ENCODE assay signal across 9 cellular contexts in the genomic region with DNA sequence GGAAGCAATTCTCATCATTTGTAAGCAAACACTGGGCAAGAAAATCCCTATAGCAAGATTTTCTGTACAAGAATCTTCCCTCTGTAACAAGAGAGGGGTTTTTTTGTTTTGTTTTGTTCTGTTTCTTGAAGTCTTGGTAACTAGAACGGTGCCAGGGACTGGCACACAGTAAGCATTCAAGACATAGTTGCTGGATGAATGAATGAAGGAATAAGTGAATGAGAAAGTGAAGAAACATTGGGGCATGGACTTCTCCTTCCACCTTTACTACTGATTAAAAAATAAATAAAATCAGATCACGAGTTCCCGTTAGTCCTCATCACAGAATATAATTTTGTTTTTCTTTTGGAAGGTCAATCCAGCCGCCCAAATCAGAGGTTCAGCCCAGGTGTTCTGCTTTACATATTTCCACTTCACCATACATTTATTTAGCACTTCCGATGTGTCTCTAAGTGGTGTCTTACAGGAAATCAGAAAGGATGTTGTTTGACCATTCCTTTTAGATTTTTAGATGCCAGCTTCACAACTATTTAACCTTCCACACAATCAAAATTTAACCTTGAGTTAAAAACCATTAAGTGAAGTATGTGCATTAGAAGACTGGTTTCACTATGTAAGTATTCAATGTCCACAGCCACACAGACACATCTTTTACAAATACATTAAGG.
DNase-seq lines count a peak whose midpoint lies in the region; ATAC-seq and TF ChIP-seq lines count a peak whose summit lies in the region.
"Had no signal": no experiment of that assay in that cellular context is flagged by ENCODE, and none has a peak within 500 bp of the region (broad histone marks: within the 10 kb centered on the region; RNA-seq: fewer than 3 reads in every experiment).

No MANE protein-coding gene starts in this region.

- no peaks in the 10 kb centered on the region for H3K9me3 Mint-ChIP-seq in stimulated activated naive CD8-positive, alpha-beta T cell treated with anti-CD3 and anti-CD28 coated beads, Interleukin-15, amount 100 ng/mL, for 72 hours
- H3K9me3 Mint-ChIP-seq in activated CD4-positive, alpha-beta memory T cell treated with anti-CD3 and anti-CD28 coated beads for 36 hours = no peaks in the 10 kb centered on the region

- no peak for TF ChIP-seq POLR2A in uterus (IDR thresholded peaks at IDR 0.05)

- H3K27me3 Mint-ChIP-seq in stimulated activated naive CD8-positive, alpha-beta T cell treated with anti-CD3 and anti-CD28 coated beads, Interleukin-15, amount 100 ng/mL, for 72 hours = peaks cover 9% of the 10 kb centered on the region
- H3K27me3 Mint-ChIP-seq in activated CD4-positive, alpha-beta memory T cell treated with anti-CD3 and anti-CD28 coated beads for 36 hours = peaks cover 24% of the 10 kb centered on the region

- intact Hi-C loops in activated CD4-positive, alpha-beta memory T cell treated with anti-CD3 and anti-CD28 coated beads for 36 hours (cut with micrococcal nuclease) = loop anchor here (1.0 to 5.0 kb wide), 3 partner anchors 29 to 702 kb away; a partner anchor contains a TSS
- intact Hi-C loops in uterus (cut with DNase I; ENCODE audit: low total_unique reads) = no loop called here

- peak; percentile 72 for ATAC-seq in stimulated activated naive CD8-positive, alpha-beta T cell treated with anti-CD3 and anti-CD28 coated beads, Interleukin-15, amount 100 ng/mL, for 72 hours
- no peak for ATAC-seq in stimulated activated naive CD8-positive, alpha-beta T cell treated with anti-CD3 and anti-CD28 coated beads, Interleukin-15, Interleukin-2, amounts not matched to agents 100 U/mL and 50 U/mL, for 24 hours
- peak; percentile 33 for ATAC-seq in HG03066 (IDR thresholded peaks at IDR 0.05; ENCODE audit: low read depth, unreplicated experiment)

- no peaks in the 10 kb centered on the region for H3K9me3 ChIP-seq in uterus
- H3K9me3 ChIP-seq: BE2C had no signal

- H3K4me1 Mint-ChIP-seq in stimulated activated naive CD8-positive, alpha-beta T cell treated with anti-CD3 and anti-CD28 coated beads, Interleukin-15, amount 100 ng/mL, for 72 hours = no peaks in the 10 kb centered on the region
- peaks cover 30% of the 10 kb centered on the region for H3K4me1 Mint-ChIP-seq in activated CD4-positive, alpha-beta memory T cell treated with anti-CD3 and anti-CD28 coated beads for 36 hours (ENCODE audit: low read depth)

- TF ChIP-seq CTCF in uterus (IDR thresholded peaks at IDR 0.05) = no peak

- POLR2A ChIA-PET in activated CD4-positive, alpha-beta memory T cell treated with anti-CD3 and anti-CD28 coated beads for 36 hours (lab: Charles Lee) = interaction anchor here (0.9 to 1.6 kb wide), 2 partner anchors 26 to 28 kb away, joined by 3 to 5 read pairs; no protein-coding TSS in a partner anchor

- peak overlapping the region; percentile 34 to 68 for H3K27ac Mint-ChIP-seq in stimulated activated naive CD8-positive, alpha-beta T cell treated with anti-CD3 and anti-CD28 coated beads, Interleukin-15, amount 100 ng/mL, for 72 hours
- H3K27ac Mint-ChIP-seq in activated CD4-positive, alpha-beta memory T cell treated with anti-CD3 and anti-CD28 coated beads for 36 hours = peak overlapping the region; percentile 23

- no peaks in the 10 kb centered on the region for H3K27me3 ChIP-seq in uterus
- H3K27me3 ChIP-seq: BE2C had no signal

- H3K4me3 Mint-ChIP-seq in stimulated activated naive CD8-positive, alpha-beta T cell treated with anti-CD3 and anti-CD28 coated beads, Interleukin-15, amount 100 ng/mL, for 72 hours = no peak overlapping the region
- H3K4me3 Mint-ChIP-seq in activated CD4-positive, alpha-beta memory T cell treated with anti-CD3 and anti-CD28 coated beads for 36 hours = no peak overlapping the region

- H3K36me3 ChIP-seq in uterus = no peaks in the 10 kb centered on the region

- DNase-seq in stimulated activated naive CD8-positive, alpha-beta T cell treated with anti-CD3 and anti-CD28 coated beads, Interleukin-15, amount 100 ng/mL, for 72 hours = no peak
- DNase-seq in stimulated activated naive CD8-positive, alpha-beta T cell treated with anti-CD3 and anti-CD28 coated beads, Interleukin-15, Interleukin-2, amounts not matched to agents 100 U/mL and 50 U/mL, for 24 hours = no peak
- no peak for DNase-seq in activated CD4-positive, alpha-beta memory T cell treated with anti-CD3 and anti-CD28 coated beads for 36 hours
- DNase-seq in uterus (no peak), mesenteric fat pad (ENCODE audit: low spot score) (no peak), NOMO-1 treated with dmso at 0.1 percent for 144 hours (lab: John Stamatoyannopoulos, UW; ENCODE audit: unreplicated experiment) (no peak)
- DNase-seq in activated CD4-positive, alpha-beta T cell treated with anti-CD3 and anti-CD28 coated beads for 4 hours = no peak
- DNase-seq: BE2C had no signal

- no peak overlapping the region for H3K4me3 ChIP-seq in uterus

- H3K27ac ChIP-seq in uterus = no peak overlapping the region

- CTCF ChIA-PET in activated CD4-positive, alpha-beta memory T cell treated with anti-CD3 and anti-CD28 coated beads for 36 hours (lab: Charles Lee) = interaction anchor here (0.6 kb wide), 1 partner anchor 1630 kb away, joined by 3 read pairs; no protein-coding TSS in a partner anchor

- no peaks in the 10 kb centered on the region for H3K4me1 ChIP-seq in uterus

- H3K36me3 Mint-ChIP-seq in activated CD4-positive, alpha-beta memory T cell treated with anti-CD3 and anti-CD28 coated beads for 36 hours = no peaks in the 10 kb centered on the region
